Comparison of ENCODE assay signal across 14 cellular contexts in the genomic region with DNA sequence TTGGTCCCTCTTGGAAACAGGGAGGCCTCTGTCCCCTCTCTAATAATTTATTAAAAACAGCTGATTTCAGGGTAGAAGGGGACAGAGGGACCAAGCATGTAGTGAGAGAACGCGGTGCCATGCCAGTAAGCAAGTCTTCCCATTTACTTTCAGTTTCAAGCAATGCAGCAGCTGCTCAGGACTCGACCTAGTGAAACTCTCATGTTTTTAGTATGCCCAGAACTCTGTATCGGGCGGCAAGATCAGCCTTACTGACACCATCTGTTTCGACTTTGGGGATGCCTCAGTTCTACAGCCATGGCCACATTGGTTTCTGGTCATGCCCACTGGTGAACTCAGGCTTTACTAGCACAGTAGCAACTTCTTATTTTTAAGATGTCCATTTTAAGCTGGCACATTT.
"Had no signal": no experiment of that assay in that cellular context is flagged by ENCODE, and none has a peak within 500 bp of the region (broad histone marks: within the 10 kb centered on the region; RNA-seq: fewer than 3 reads in every experiment).

No MANE protein-coding gene starts in this region.

- H3K27me3 ChIP-seq: transverse colon had no signal

- DNase-seq: activated CD4-positive, alpha-beta T cell treated with anti-CD3 and anti-CD28 coated beads, Interleukin-2, amount 50 U/mL, for 4 hours; activated CD4-positive, CD25-positive, alpha-beta regulatory T cell treated with anti-CD3 and anti-CD28 coated beads, Interleukin-2, amount 50 U/mL, for 72 hours; activated CD8-positive, alpha-beta memory T cell treated with anti-CD3 and anti-CD28 coated beads, Interleukin-2, amount 10 ng/mL, durations not matched to agents 7 days and 5 days; activated effector memory CD4-positive, alpha-beta T cell treated with anti-CD3 and anti-CD28 coated beads, Interleukin-2, amount 50 U/mL, for 16 hours; activated T-cell treated with anti-CD3 and anti-CD28 coated beads, Interleukin-2, amount 50 U/mL, for 24 hours; amygdala; hypothalamus; naive thymus-derived CD4-positive, alpha-beta T cell; transverse colon had no signal

- H3K36me3 Mint-ChIP-seq: stimulated activated effector memory CD8-positive, alpha-beta T cell treated with anti-CD3 and anti-CD28 coated beads, Interleukin-12 subunit alpha, Interleukin-12 subunit beta, amount 100 ng/mL, for 72 hours had no signal

- H3K9me3 Mint-ChIP-seq: stimulated activated effector memory CD8-positive, alpha-beta T cell treated with anti-CD3 and anti-CD28 coated beads, Interleukin-12 subunit alpha, Interleukin-12 subunit beta, amount 100 ng/mL, for 72 hours had no signal

- H3K27ac ChIP-seq: parathyroid adenoma, transverse colon had no signal

- H2AFZ ChIP-seq: parathyroid adenoma had no signal

- H3K9ac ChIP-seq: parathyroid adenoma had no signal

- ATAC-seq: activated CD8-positive, alpha-beta memory T cell treated with anti-CD3 and anti-CD28 coated beads, Interleukin-2, amount 10 ng/mL, durations not matched to agents 7 days and 5 days; esophagus mucosa; naive thymus-derived CD4-positive, alpha-beta T cell; stimulated activated effector memory CD8-positive, alpha-beta T cell treated with anti-CD3 and anti-CD28 coated beads, Interleukin-12 subunit alpha, Interleukin-12 subunit beta, amount 100 ng/mL, for 72 hours had no signal

- H3K36me3 ChIP-seq: transverse colon had no signal

- H3K9me3 ChIP-seq: transverse colon had no signal

- H3K27ac Mint-ChIP-seq: activated CD8-positive, alpha-beta memory T cell treated with anti-CD3 and anti-CD28 coated beads, Interleukin-2, amount 10 ng/mL, durations not matched to agents 7 days and 5 days; activated naive CD8-positive, alpha-beta T cell; activated T-cell treated with anti-CD3 and anti-CD28 coated beads, Interleukin-2, amount 50 U/mL, for 24 hours; brain; naive thymus-derived CD4-positive, alpha-beta T cell; stimulated activated effector memory CD8-positive, alpha-beta T cell treated with anti-CD3 and anti-CD28 coated beads, Interleukin-12 subunit alpha, Interleukin-12 subunit beta, amount 100 ng/mL, for 72 hours had no signal

- H3K27me3 Mint-ChIP-seq: activated CD8-positive, alpha-beta memory T cell treated with anti-CD3 and anti-CD28 coated beads, Interleukin-2, amount 10 ng/mL, durations not matched to agents 7 days and 5 days; activated naive CD8-positive, alpha-beta T cell; activated T-cell treated with anti-CD3 and anti-CD28 coated beads, Interleukin-2, amount 50 U/mL, for 24 hours; brain; naive thymus-derived CD4-positive, alpha-beta T cell had no signal

- H3K4me1 Mint-ChIP-seq: brain had no signal

- H3K4me3 Mint-ChIP-seq: activated CD8-positive, alpha-beta memory T cell treated with anti-CD3 and anti-CD28 coated beads, Interleukin-2, amount 10 ng/mL, durations not matched to agents 7 days and 5 days; activated naive CD8-positive, alpha-beta T cell; activated T-cell treated with anti-CD3 and anti-CD28 coated beads, Interleukin-2, amount 50 U/mL, for 24 hours; brain; naive thymus-derived CD4-positive, alpha-beta T cell; stimulated activated effector memory CD8-positive, alpha-beta T cell treated with anti-CD3 and anti-CD28 coated beads, Interleukin-12 subunit alpha, Interleukin-12 subunit beta, amount 100 ng/mL, for 72 hours had no signal

- H3K4me1 ChIP-seq: parathyroid adenoma had no signal

- H3K4me3 ChIP-seq: transverse colon had no signal

- H3K79me2 ChIP-seq: parathyroid adenoma had no signal
